8 cellular contexts compared by ENCODE assay signal in genomic region chr12:125065021-125065752, GRCh38. TPM values are rescaled to one million over a fixed set of nuclear protein-coding genes. Genes with fewer than 3 reads are reported as not detected.
DNase-seq lines count a peak whose midpoint lies in the region; ATAC-seq and TF ChIP-seq lines count a peak whose summit lies in the region.

Gene AACS, plus strand, starts transcription at chr12:125065435. Its CDS starts 150 bp downstream, at chr12:125065585.

- TF ChIP-seq POLR2A in heart left ventricle (IDR thresholded peaks at IDR 0.05) (peak in 1 of 2 donors; percentile 62), upper lobe of left lung (IDR thresholded peaks at IDR 0.05) (peak in 2 of 4 donors; percentile 50 to 64)

- no peak for TF ChIP-seq CTCF in GM12865 (IDR thresholded peaks at IDR 0.05; ENCODE audit: insufficient read depth, low read depth, low read length, missing control alignments)
- no peak for TF ChIP-seq CTCF in HFF-Myc (IDR thresholded peaks at IDR 0.05; ENCODE audit: low read depth, low read length, missing control alignments)
- TF ChIP-seq CTCF in heart left ventricle (IDR thresholded peaks at IDR 0.05) = peak in 1 of 12 donors; percentile 16
- no peak for TF ChIP-seq CTCF in upper lobe of left lung (IDR thresholded peaks at IDR 0.05)

- H3K9me3 ChIP-seq in adipocyte (ENCODE audit: control insufficient read depth, low read length) (peaks cover 5% of the 10 kb centered on the region), heart left ventricle (no peaks in the 10 kb centered on the region), upper lobe of left lung (no peaks in the 10 kb centered on the region)

- ATAC-seq in heart left ventricle = peak; percentile 75 to 97 (median 93)
- peak; percentile 92 to 99 for ATAC-seq in upper lobe of left lung (ENCODE audit: low FRiP score in 2 of 2)

- H3K4me1 ChIP-seq in adipocyte (ENCODE audit: control insufficient read depth, insufficient read depth, low read length) (peaks cover 27% of the 10 kb centered on the region), heart left ventricle (peaks cover 0 to 45% (median 18%) of the 10 kb centered on the region in 12 donors), upper lobe of left lung (peaks cover 10 to 25% (median 16%) of the 10 kb centered on the region in 4 donors)

- 0 to 1% (median 0%) methylated on average over 26 to 75 of the region's 75 CpGs for WGBS in heart left ventricle, 4 donors
- WGBS in upper lobe of left lung, 2 donors = 0 to 1% methylated on average over 19 to 34 of the region's 75 CpGs

- TF ChIP-seq EP300 in upper lobe of left lung (IDR thresholded peaks at IDR 0.05) = no peak

- H3K36me3 ChIP-seq in adipocyte (ENCODE audit: control insufficient read depth, insufficient read depth, low read length, severe bottlenecking) (peaks cover 2% of the 10 kb centered on the region), heart left ventricle (no peaks in the 10 kb centered on the region), upper lobe of left lung (no peaks in the 10 kb centered on the region)

- H3K4me3 ChIP-seq in GM12865 (ENCODE audit: low read depth, low read length) (peak within 1 kb of the TSS; percentile 97), HFF-Myc (replicated peaks; ENCODE audit: low read depth, low read length) (peak within 1 kb of the TSS; percentile 75), adipocyte (ENCODE audit: low read length) (peak within 1 kb of the TSS; percentile 92), heart left ventricle (peak within 1 kb of the TSS; percentile 45 to 97 (median 88)), upper lobe of left lung (peak within 1 kb of the TSS; percentile 68 to 96 (median 86))

- intact Hi-C loops in heart left ventricle (cut with DNase I) (loop anchor here in 5 of 10 donors (1.0 to 10.0 kb wide), 3 partner anchors 16 to 70 kb away; partner anchors contain the start of gene BRI3BP (in 1 of the 5)), posterior vena cava (cut with DNase I) (no loop called here)

- H3K9ac ChIP-seq in adipocyte (ENCODE audit: low read length) = peak within 1 kb of the TSS; percentile 93

- DNase-seq in GM12865 (ENCODE audit: low read depth) = peak; percentile 85
- DNase-seq in HFF-Myc (ENCODE audit: extremely low read depth, low read depth) = no peak
- DNase-seq in MV-4-11 (lab: John Stamatoyannopoulos, UW) = peak; percentile 42
- peak; percentile 70 for DNase-seq in T follicular helper cell (ENCODE audit: low read depth)
- peak; percentile 91 for DNase-seq in adipocyte (ENCODE audit: low read depth)
- peak; percentile 79 to 91 (median 82) for DNase-seq in heart left ventricle
- DNase-seq in posterior vena cava (ENCODE audit: low spot score) = peak; percentile 92
- DNase-seq in upper lobe of left lung = peak; percentile 75 to 95

- peak within 1 kb of the TSS in 11 of 12 donors; percentile 40 to 85 (median 73) for H3K27ac ChIP-seq in heart left ventricle
- peak within 1 kb of the TSS; percentile 32 to 82 (median 58) for H3K27ac ChIP-seq in upper lobe of left lung

- H3K27me3 ChIP-seq in adipocyte (replicated peaks; ENCODE audit: control insufficient read depth, insufficient read depth, low read length) (no peaks in the 10 kb centered on the region), heart left ventricle (peaks cover 0 to 4% (median 0%) of the 10 kb centered on the region in 9 donors), upper lobe of left lung (no peaks in the 10 kb centered on the region)

RNA-seq across cellular contexts. Expression of gene AACS, which starts in this region (rescaled TPM):
- total RNA-seq in heart left ventricle = 10 to 100 TPM; 10.2 to 19.3 (median 12.4) TPM
- polyA plus RNA-seq in heart left ventricle = 10 to 100 TPM in 1 of 2 donors, 1 to 10 TPM in 1; 7.4 to 13.9 TPM
- total RNA-seq in posterior vena cava = 10 to 100 TPM in 1 of 2 donors, 1 to 10 TPM in 1; 9.7 to 11.7 TPM
- 10 to 100 TPM; 14.7 to 28.6 (median 25.5) TPM for total RNA-seq in upper lobe of left lung
